ENCODE assay signal across 12 cellular contexts in genomic region chr2:129748653-129749052, GRCh38.
DNase-seq lines count a peak whose midpoint lies in the region; ATAC-seq and TF ChIP-seq lines count a peak whose summit lies in the region.
"Had no signal": no experiment of that assay in that cellular context is flagged by ENCODE, and none has a peak within 500 bp of the region (broad histone marks: within the 10 kb centered on the region; RNA-seq: fewer than 3 reads in every experiment).

No MANE protein-coding gene starts in this region.

- no peak for DNase-seq in left ventricle myocardium superior
- no peak for DNase-seq in right cardiac atrium
- peak; percentile 53 for DNase-seq in NCI-H69 (lab: John Stamatoyannopoulos, UW)
- DNase-seq in foreskin keratinocyte: peak in 1 of 2 donors; percentile 11
- DNase-seq in type B pancreatic cell (ENCODE audit: extremely low spot score, unreplicated experiment): no peak
- no peak for DNase-seq in sigmoid colon
- no peak for DNase-seq in activated naive CD8-positive, alpha-beta T cell treated with anti-CD3 and anti-CD28 coated beads for 36 hours
- no peak for DNase-seq in amniotic stem cell (lab: John Stamatoyannopoulos, UW)
- DNase-seq: activated B cell treated with CpG ODN at 0.5 μM for 24 hours; activated naive CD4-positive, alpha-beta T cell treated with anti-CD3 and anti-CD28 coated beads, Interleukin-2, amount 50 U/mL, for 16 hours had no signal

- no peak for TF ChIP-seq POLR2A in sigmoid colon (IDR thresholded peaks at IDR 0.05)

- H3K27ac ChIP-seq in right cardiac atrium (ENCODE audit: low read length) (no peak overlapping the region), foreskin keratinocyte (no peak overlapping the region), sigmoid colon (no peak overlapping the region)
- H3K27ac ChIP-seq: neutrophil, tibial nerve had no signal

- no peaks in the 10 kb centered on the region for H3K36me3 Mint-ChIP-seq in type B pancreatic cell
- no peaks in the 10 kb centered on the region for H3K36me3 Mint-ChIP-seq in activated naive CD8-positive, alpha-beta T cell treated with anti-CD3 and anti-CD28 coated beads for 36 hours

- H3K4me1 Mint-ChIP-seq in type B pancreatic cell (ENCODE audit: unreplicated experiment): peaks cover 12% of the 10 kb centered on the region
- H3K4me1 Mint-ChIP-seq in activated naive CD8-positive, alpha-beta T cell treated with anti-CD3 and anti-CD28 coated beads for 36 hours: peaks cover 3% of the 10 kb centered on the region
- H3K4me1 Mint-ChIP-seq: activated B cell treated with CpG ODN at 0.5 μM for 24 hours had no signal

- WGBS in right cardiac atrium: 34% methylated on average over 6 of the region's 6 CpGs
- WGBS in sigmoid colon, 2 donors: 23 to 42% methylated on average over 6 of the region's 6 CpGs

- TF ChIP-seq EP300 in sigmoid colon (IDR thresholded peaks at IDR 0.05): no peak

- H3K27ac Mint-ChIP-seq in type B pancreatic cell: no peak overlapping the region
- H3K27ac Mint-ChIP-seq in activated naive CD8-positive, alpha-beta T cell treated with anti-CD3 and anti-CD28 coated beads for 36 hours: no peak overlapping the region
- H3K27ac Mint-ChIP-seq: activated B cell treated with CpG ODN at 0.5 μM for 24 hours had no signal

- no peaks in the 10 kb centered on the region for H3K9me3 ChIP-seq in right cardiac atrium (ENCODE audit: control insufficient read depth, low read length)
- no peaks in the 10 kb centered on the region for H3K9me3 ChIP-seq in sigmoid colon
- H3K9me3 ChIP-seq: neutrophil had no signal

- H3K36me3 ChIP-seq in sigmoid colon: no peaks in the 10 kb centered on the region
- H3K36me3 ChIP-seq: neutrophil, tibial nerve had no signal

- H3K4me3 Mint-ChIP-seq in type B pancreatic cell: no peak overlapping the region
- H3K4me3 Mint-ChIP-seq in activated naive CD8-positive, alpha-beta T cell treated with anti-CD3 and anti-CD28 coated beads for 36 hours: no peak overlapping the region
- H3K4me3 Mint-ChIP-seq: activated B cell treated with CpG ODN at 0.5 μM for 24 hours had no signal

- intact Hi-C loops in left ventricle myocardium superior (cut with micrococcal nuclease): no loop called here
- intact Hi-C loops in right cardiac atrium (cut with DNase I): no loop called here
- intact Hi-C loops in sigmoid colon (cut with DNase I): no loop called here

- H3K4me1 ChIP-seq in right cardiac atrium (ENCODE audit: control insufficient read depth, insufficient read depth, low read length) (no peaks in the 10 kb centered on the region), foreskin keratinocyte (no peaks in the 10 kb centered on the region), sigmoid colon (no peaks in the 10 kb centered on the region)
- H3K4me1 ChIP-seq: tibial nerve had no signal

- H3K4me3 ChIP-seq in right cardiac atrium (ENCODE audit: low read length) (no peak overlapping the region), sigmoid colon (no peak overlapping the region)
- H3K4me3 ChIP-seq: tibial nerve had no signal

- no peaks in the 10 kb centered on the region for H3K27me3 ChIP-seq in right cardiac atrium (ENCODE audit: control insufficient read depth, insufficient read depth)
- peaks cover 8% of the 10 kb centered on the region for H3K27me3 ChIP-seq in foreskin keratinocyte
- no peaks in the 10 kb centered on the region for H3K27me3 ChIP-seq in sigmoid colon
- H3K27me3 ChIP-seq: neutrophil, tibial nerve had no signal

- TF ChIP-seq CTCF in foreskin keratinocyte (conservative IDR thresholded peaks at IDR 0.05) (peak; percentile 58), type B pancreatic cell (conservative IDR thresholded peaks at IDR 0.05) (peak; percentile 55), sigmoid colon (IDR thresholded peaks at IDR 0.05) (no peak)

- H3K9me3 Mint-ChIP-seq in type B pancreatic cell: peaks cover 6% of the 10 kb centered on the region
- no peaks in the 10 kb centered on the region for H3K9me3 Mint-ChIP-seq in activated naive CD8-positive, alpha-beta T cell treated with anti-CD3 and anti-CD28 coated beads for 36 hours
- H3K9me3 Mint-ChIP-seq: activated B cell treated with CpG ODN at 0.5 μM for 24 hours had no signal

- peaks cover 12% of the 10 kb centered on the region for H3K27me3 Mint-ChIP-seq in type B pancreatic cell
- H3K27me3 Mint-ChIP-seq in activated naive CD8-positive, alpha-beta T cell treated with anti-CD3 and anti-CD28 coated beads for 36 hours: peaks cover 15% of the 10 kb centered on the region

- ATAC-seq in left ventricle myocardium superior (peak; percentile 41), right cardiac atrium (no peak), foreskin keratinocyte (peak; percentile 63)

Comparison
In these comparisons a context has a peak if more than half of its experiments do, and no peak if none do; other contexts are left out.
1. ATAC-seq: peak in left ventricle myocardium superior (single experiment) and foreskin keratinocyte (single experiment); none in right cardiac atrium (0 of 2).
2. CTCF ChIP-seq: peak in foreskin keratinocyte (single experiment) and type B pancreatic cell (single experiment); none in sigmoid colon (0 of 4).